ENCODE assay signal across 14 cellular contexts in the genomic region with DNA sequence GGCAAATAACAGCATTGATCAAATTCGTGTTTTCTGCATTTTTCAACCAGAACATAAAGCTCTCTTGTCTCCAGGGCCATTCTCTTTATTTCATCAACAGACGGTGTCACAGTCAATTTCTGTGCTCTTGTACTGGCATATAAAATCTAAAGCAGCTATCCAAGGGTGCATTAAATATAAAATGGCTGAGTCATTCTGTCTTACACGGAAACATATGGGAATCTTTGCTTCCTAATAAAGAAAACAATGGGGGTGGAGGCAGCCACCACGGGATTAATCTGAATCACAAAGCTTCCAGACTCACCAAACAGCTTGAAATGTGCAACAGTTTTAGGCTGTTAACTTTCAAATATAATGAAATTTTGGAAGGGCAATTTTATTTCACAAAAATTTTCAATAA.
DNase-seq lines count a peak whose midpoint lies in the region; ATAC-seq and TF ChIP-seq lines count a peak whose summit lies in the region.
"Had no signal": no experiment of that assay in that cellular context is flagged by ENCODE, and none has a peak within 500 bp of the region (broad histone marks: within the 10 kb centered on the region; RNA-seq: fewer than 3 reads in every experiment).

No MANE protein-coding gene starts in this region.

- H3K9me2 ChIP-seq in PC-3 (replicated peaks; ENCODE audit: low read length), result no peaks in the 10 kb centered on the region

- H3K9ac ChIP-seq in PC-3 (ENCODE audit: low read length), result 0 out of 2 replicates have a peak overlapping the region, but pooled peaks have one; percentile 2

- peak overlapping the region; percentile 34 for H3K27ac ChIP-seq in PC-3 (ENCODE audit: low read length)
- peak overlapping the region; percentile 67 for H3K27ac ChIP-seq in osteoblast (ENCODE audit: low read depth, low read length)
- H3K27ac ChIP-seq: psoas muscle had no signal

- CTCF ChIA-PET in PC-3 (lab: Charles Lee), result no interaction called here

- DNase-seq in EH (ENCODE audit: low read depth) (peak; percentile 90), PC-3 (peak; percentile 74), epidermal melanocyte (ENCODE audit: insufficient read length, low spot score) (peak; percentile 55), osteoblast (ENCODE audit: insufficient read length, low spot score, missing footprints) (peak; percentile 60), activated gamma-delta T cell treated with Interleukin-2 at 50 U/mL for 16 hours (no peak), SW 1271 (lab: John Stamatoyannopoulos, UW) (no peak)
- DNase-seq: activated CD8-positive, alpha-beta memory T cell treated with anti-CD3 and anti-CD28 coated beads, Interleukin-2, amount 10 ng/mL, durations not matched to agents 7 days and 5 days; effector CD8-positive, alpha-beta T cell; mesendoderm; MV-4-11; NCI-H345; psoas muscle had no signal

- H3K36me3 ChIP-seq in PC-3 (ENCODE audit: low read depth, low read length) (no peaks in the 10 kb centered on the region), osteoblast (ENCODE audit: insufficient read depth, low read length) (no peaks in the 10 kb centered on the region)

- intact Hi-C loops in PC-3 (cut with micrococcal nuclease), result no loop called here

- H3K79me2 ChIP-seq in PC-3 (ENCODE audit: low read length) (no peaks in the 10 kb centered on the region), osteoblast (ENCODE audit: insufficient read depth, low read length) (no peaks in the 10 kb centered on the region)

- H3K4me1 ChIP-seq in PC-3 (ENCODE audit: insufficient read depth, low read length) (peaks cover 23% of the 10 kb centered on the region), osteoblast (ENCODE audit: insufficient read depth, low read length) (peaks cover 16% of the 10 kb centered on the region)
- H3K4me1 ChIP-seq: psoas muscle had no signal

- H3K4me3 ChIP-seq in PC-3 (ENCODE audit: low read length), result no peak overlapping the region
- H3K4me3 ChIP-seq in osteoblast (ENCODE audit: insufficient read depth, low read length), result no peak overlapping the region
- H3K4me3 ChIP-seq: psoas muscle had no signal

- H3F3A ChIP-seq in PC-3 (ENCODE audit: low read length, unreplicated experiment), result no peaks in the 10 kb centered on the region

- H4K20me1 ChIP-seq in PC-3 (ENCODE audit: low read length), result no peaks in the 10 kb centered on the region
- H4K20me1 ChIP-seq in osteoblast (ENCODE audit: insufficient read depth, low read length), result no peaks in the 10 kb centered on the region

- H3K9me3 ChIP-seq in PC-3 (ENCODE audit: low read length) (no peaks in the 10 kb centered on the region), osteoblast (ENCODE audit: low read depth, low read length) (no peaks in the 10 kb centered on the region)
- H3K9me3 ChIP-seq: psoas muscle had no signal

- H3K27me3 ChIP-seq in PC-3 (ENCODE audit: low read length) (no peaks in the 10 kb centered on the region), osteoblast (ENCODE audit: insufficient read depth, low read length) (no peaks in the 10 kb centered on the region)

- H2AFZ ChIP-seq in PC-3 (ENCODE audit: low read length), result peak overlapping the region; percentile 66
- H2AFZ ChIP-seq in osteoblast (ENCODE audit: low read length), result peak overlapping the region; percentile 76

- peak; percentile 88 for ATAC-seq in PC-3
- ATAC-seq in GM18909 (IDR thresholded peaks at IDR 0.05; ENCODE audit: poor library complexity, unreplicated experiment), result no peak
- ATAC-seq in GM21360 (IDR thresholded peaks at IDR 0.05; ENCODE audit: unreplicated experiment), result no peak
- ATAC-seq: activated CD8-positive, alpha-beta memory T cell treated with anti-CD3 and anti-CD28 coated beads, Interleukin-2, amount 10 ng/mL, durations not matched to agents 7 days and 5 days; psoas muscle had no signal

- no TSS peak for BruUV-seq in PC-3 (replicated peaks; lab: Mats Ljungman, UMichigan)

- POLR2A ChIA-PET in PC-3 (lab: Charles Lee; ENCODE audit: unreplicated experiment), result no interaction called here

- H3K4me2 ChIP-seq in PC-3 (ENCODE audit: low read length), result peak overlapping the region; percentile 40
- H3K4me2 ChIP-seq in osteoblast (ENCODE audit: insufficient read depth, low read length), result peak overlapping the region; percentile 45

- no peak for TF ChIP-seq CTCF in PC-3 (conservative IDR thresholded peaks at IDR 0.05; ENCODE audit: low read depth, low read length)
- TF ChIP-seq CTCF in osteoblast (IDR thresholded peaks at IDR 0.05; ENCODE audit: extremely low read depth, low read depth, low read length), result no peak

Comparison
In these comparisons a context has a peak if more than half of its experiments do, and no peak if none do; other contexts are left out.
1. DNase-seq: peak in EH (single experiment), PC-3 (single experiment), epidermal melanocyte (single experiment) and osteoblast (single experiment); none in activated gamma-delta T cell treated with Interleukin-2 at 50 U/mL for 16 hours (single experiment) and SW 1271 (0 of 2).